In the genomic region with DNA sequence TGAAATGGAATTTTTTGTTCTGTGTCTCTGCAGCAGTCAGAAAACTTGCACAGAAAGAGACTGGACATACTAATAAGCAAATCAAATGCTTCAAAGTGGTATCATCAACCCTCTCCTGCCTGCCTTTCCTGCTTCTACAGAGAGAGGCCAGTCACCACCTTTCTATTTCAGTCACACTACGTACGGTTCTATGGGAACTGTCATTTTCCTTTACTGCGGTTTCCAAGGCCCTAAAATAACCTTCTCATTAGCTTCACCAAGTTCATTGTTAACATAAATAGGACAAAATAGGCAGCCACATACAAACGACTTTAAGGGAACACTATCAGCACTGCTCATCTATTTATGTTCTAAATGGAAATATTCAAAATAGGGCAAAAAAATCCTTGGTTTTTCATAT, we compare ENCODE assay signal across 8 cellular contexts.
DNase-seq lines count a peak whose midpoint lies in the region; ATAC-seq and TF ChIP-seq lines count a peak whose summit lies in the region.

No MANE protein-coding gene starts in this region.

- H3K4me1 ChIP-seq in spleen, result peaks cover 6 to 45% (median 23%) of the 10 kb centered on the region in 6 donors

- no peak overlapping the region for H3K4me3 Mint-ChIP-seq in central memory CD8-positive, alpha-beta T cell

- peak overlapping the region in 5 of 8 donors; percentile 8 to 47 (median 16) for H3K27ac ChIP-seq in spleen

- peak overlapping the region; percentile 41 for H3K27ac Mint-ChIP-seq in central memory CD8-positive, alpha-beta T cell (ENCODE audit: low read depth)

- H3K4me3 ChIP-seq in spleen, result no peak overlapping the region

- H3K36me3 Mint-ChIP-seq in central memory CD8-positive, alpha-beta T cell (ENCODE audit: insufficient read depth), result peaks cover 1% of the 10 kb centered on the region

- H3K36me3 ChIP-seq in spleen, result no peaks in the 10 kb centered on the region

- no peaks in the 10 kb centered on the region for H3K27me3 Mint-ChIP-seq in central memory CD8-positive, alpha-beta T cell

- TF ChIP-seq POLR2A in spleen (IDR thresholded peaks at IDR 0.05), result no peak

- 6 to 23% (median 17%) methylated on average over 4 of the region's 4 CpGs for WGBS in spleen, 5 donors

- no peak for DNase-seq in activated CD4-positive, CD25-positive, alpha-beta regulatory T cell (lab: John Stamatoyannopoulos, UW)
- no peak for DNase-seq in central memory CD8-positive, alpha-beta T cell (ENCODE audit: low spot score in 2 of 2)
- DNase-seq in spleen (no peak), NCI-H82 treated with DMSO at 0.1 percent for 48 hours (lab: John Stamatoyannopoulos, UW; ENCODE audit: unreplicated experiment) (no peak)
- no peak for DNase-seq in effector CD4-positive, alpha-beta T cell

- H3K9me3 ChIP-seq in spleen, result peaks cover 0 to 13% (median 5%) of the 10 kb centered on the region in 8 donors

- no peaks in the 10 kb centered on the region for H3K27me3 ChIP-seq in spleen (replicated peaks in 1 of 7)

- peak; percentile 41 to 67 for ATAC-seq in activated CD4-positive, CD25-positive, alpha-beta regulatory T cell treated with anti-CD3 and anti-CD28 coated beads, Interleukin-2, amount 50 U/mL, for 24 hours
- peak; percentile 59 for ATAC-seq in HG03108 (IDR thresholded peaks at IDR 0.05; ENCODE audit: unreplicated experiment)
- ATAC-seq in central memory CD8-positive, alpha-beta T cell (replicated peaks; ENCODE audit: extremely low read depth, poor library complexity, severe bottlenecking), result no peak
- no peak for ATAC-seq in GM19023 (IDR thresholded peaks at IDR 0.05; ENCODE audit: unreplicated experiment)

- intact Hi-C loops in spleen (cut with DNase I; ENCODE audit: low total_unique reads), result no loop called here

- peak in 3 of 11 experiments; percentile 12 to 41 (median 17) for TF ChIP-seq CTCF in spleen (IDR thresholded peaks at IDR 0.05 in 8 of 11, conservative IDR thresholded peaks at IDR 0.05 in 3 of 11)

- no peaks in the 10 kb centered on the region for H3K9me3 Mint-ChIP-seq in central memory CD8-positive, alpha-beta T cell

- H3K4me1 Mint-ChIP-seq in central memory CD8-positive, alpha-beta T cell, result peaks cover 21% of the 10 kb centered on the region

Comparison
In these comparisons a context has a peak if more than half of its experiments do, and no peak if none do; other contexts are left out.
1. ATAC-seq: peak in activated CD4-positive, CD25-positive, alpha-beta regulatory T cell treated with anti-CD3 and anti-CD28 coated beads, Interleukin-2, amount 50 U/mL, for 24 hours (2 of 2) and HG03108 (single experiment); none in central memory CD8-positive, alpha-beta T cell (single experiment) and GM19023 (single experiment).